18 cellular contexts compared by ENCODE assay signal in genomic region chr6:134195985-134196384, GRCh38.
"Had no signal": no experiment of that assay in that cellular context is flagged by ENCODE, and none has a peak within 500 bp of the region (broad histone marks: within the 10 kb centered on the region; RNA-seq: fewer than 3 reads in every experiment).

No MANE protein-coding gene starts in this region.

- H3K27ac ChIP-seq: SJSA1 had no signal

- DNase-seq: activated CD4-positive, alpha-beta T cell treated with anti-CD3 and anti-CD28 coated beads for 4 hours; activated CD8-positive, alpha-beta memory T cell treated with anti-CD3 and anti-CD28 coated beads, Interleukin-2, amount 50 U/mL, for 4 hours; activated gamma-delta T cell treated with Interleukin-2 at 50 U/mL for 16 hours; activated naive CD4-positive, alpha-beta T cell treated with anti-CD3 and anti-CD28 coated beads, Interleukin-2, amount 10 ng/mL, durations not matched to agents 7 days and 5 days; activated naive CD8-positive, alpha-beta T cell treated with anti-CD3 and anti-CD28 coated beads for 36 hours; adrenal gland; anterior cingulate cortex; NCI-H1105; NCI-H1436; NCI-H1694 treated with DMSO at 0.1 percent for 48 hours; NCI-H2029 treated with DMSO at 0.1 percent for 48 hours; NCI-H345; NCI-H510A treated with DMSO at 0.1 percent for 48 hours; NCI-H69; SHP77 had no signal

- H3K36me3 ChIP-seq: adrenal gland, SJSA1 had no signal

- H3K9me3 ChIP-seq: adrenal gland, SJSA1 had no signal

- FAIRE-seq: RCC 7860 had no signal

- H3K4me3 ChIP-seq: adrenal gland, SJSA1 had no signal

- H3K27me3 ChIP-seq: adrenal gland, SJSA1 had no signal

- ATAC-seq: SK-N-SH treated with all-trans-retinoic acid at 6 μM for 48 hours had no signal
